ENCODE assay signal across 12 cellular contexts in genomic region chr5:138504799-138505198, GRCh38. TPM values are rescaled to one million over a fixed set of nuclear protein-coding genes. Genes with fewer than 3 reads are reported as not detected.
DNase-seq lines count a peak whose midpoint lies in the region; ATAC-seq, FAIRE-seq and TF ChIP-seq lines count a peak whose summit lies in the region.
"Had no signal": no experiment of that assay in that cellular context is flagged by ENCODE, and none has a peak within 500 bp of the region (broad histone marks: within the 10 kb centered on the region; RNA-seq: fewer than 3 reads in every experiment).

No MANE protein-coding gene starts in this region.

- H3K4me1 ChIP-seq in osteoblast (ENCODE audit: insufficient read depth, low read length), result peaks cover 14% of the 10 kb centered on the region

- no peak for TF ChIP-seq CTCF in osteoblast (IDR thresholded peaks at IDR 0.05; ENCODE audit: extremely low read depth, low read depth, low read length)

- no peaks in the 10 kb centered on the region for H3K9me3 ChIP-seq in osteoblast (ENCODE audit: low read depth, low read length)

- peak; percentile 84 for DNase-seq in DMS 273 (lab: John Stamatoyannopoulos, UW; ENCODE audit: unreplicated experiment)
- peak; percentile 84 for DNase-seq in NCI-H2171 treated with DMSO at 0.1 percent for 48 hours (lab: John Stamatoyannopoulos, UW)
- DNase-seq in epithelial cell of prostate (ENCODE audit: low read depth, low spot score), result peak; percentile 90
- no peak for DNase-seq in osteoblast (ENCODE audit: insufficient read length, low spot score, missing footprints)
- DNase-seq in GM19239 (ENCODE audit: insufficient read length, low spot score), result no peak
- DNase-seq in GM19240 (ENCODE audit: insufficient read length, low spot score), result no peak
- DNase-seq: activated CD8-positive, alpha-beta memory T cell treated with anti-CD3 and anti-CD28 coated beads, Interleukin-2, amount 50 U/mL, for 4 hours; CD4-positive, CD25-positive, alpha-beta regulatory T cell; Karpas-422 had no signal

- no peak overlapping the region for H2AFZ ChIP-seq in osteoblast (ENCODE audit: low read length)

- no peak for ATAC-seq in HG02884 (IDR thresholded peaks at IDR 0.05; ENCODE audit: unreplicated experiment)
- ATAC-seq in GM18909 (IDR thresholded peaks at IDR 0.05; ENCODE audit: poor library complexity, unreplicated experiment), result no peak

- H3K4me2 ChIP-seq in osteoblast (ENCODE audit: insufficient read depth, low read length), result no peak overlapping the region

- no peaks in the 10 kb centered on the region for H3K27me3 ChIP-seq in osteoblast (ENCODE audit: insufficient read depth, low read length)

- no peak for FAIRE-seq in GM19239 (lab: Jason Lieb, UNC)
- FAIRE-seq: GM18507 had no signal

- H3K4me3 ChIP-seq in osteoblast (ENCODE audit: insufficient read depth, low read length), result no peak overlapping the region

- H3K36me3 ChIP-seq in osteoblast (ENCODE audit: insufficient read depth, low read length), result peaks cover 39% of the 10 kb centered on the region

- peaks cover 3% of the 10 kb centered on the region for H3K79me2 ChIP-seq in osteoblast (ENCODE audit: insufficient read depth, low read length)

- H3K27ac ChIP-seq in epithelial cell of prostate (peak overlapping the region; percentile 81), osteoblast (ENCODE audit: low read depth, low read length) (peak overlapping the region; percentile 46)

- H4K20me1 ChIP-seq in osteoblast (ENCODE audit: insufficient read depth, low read length), result peaks cover 14% of the 10 kb centered on the region

RNA-seq across cellular contexts. Expression of gene ETF1, which starts 38.2 kb away (rescaled TPM):
- 113 and 116 TPM in 2 replicates for total RNA-seq in osteoblast

RNA-seq across cellular contexts. Expression of gene EGR1, which starts 39.5 kb away (rescaled TPM):
- 2.2 and 2.7 TPM in 2 replicates for total RNA-seq in osteoblast

Comparison
In these comparisons a context has a peak if more than half of its experiments do, and no peak if none do; other contexts are left out.
1. DNase-seq: peak in DMS 273 (single experiment), NCI-H2171 treated with DMSO at 0.1 percent for 48 hours (single experiment) and epithelial cell of prostate (single experiment); none in osteoblast (single experiment), GM19239 (single experiment) and GM19240 (single experiment).